1 cellular context compared by ENCODE assay signal in the genomic region with DNA sequence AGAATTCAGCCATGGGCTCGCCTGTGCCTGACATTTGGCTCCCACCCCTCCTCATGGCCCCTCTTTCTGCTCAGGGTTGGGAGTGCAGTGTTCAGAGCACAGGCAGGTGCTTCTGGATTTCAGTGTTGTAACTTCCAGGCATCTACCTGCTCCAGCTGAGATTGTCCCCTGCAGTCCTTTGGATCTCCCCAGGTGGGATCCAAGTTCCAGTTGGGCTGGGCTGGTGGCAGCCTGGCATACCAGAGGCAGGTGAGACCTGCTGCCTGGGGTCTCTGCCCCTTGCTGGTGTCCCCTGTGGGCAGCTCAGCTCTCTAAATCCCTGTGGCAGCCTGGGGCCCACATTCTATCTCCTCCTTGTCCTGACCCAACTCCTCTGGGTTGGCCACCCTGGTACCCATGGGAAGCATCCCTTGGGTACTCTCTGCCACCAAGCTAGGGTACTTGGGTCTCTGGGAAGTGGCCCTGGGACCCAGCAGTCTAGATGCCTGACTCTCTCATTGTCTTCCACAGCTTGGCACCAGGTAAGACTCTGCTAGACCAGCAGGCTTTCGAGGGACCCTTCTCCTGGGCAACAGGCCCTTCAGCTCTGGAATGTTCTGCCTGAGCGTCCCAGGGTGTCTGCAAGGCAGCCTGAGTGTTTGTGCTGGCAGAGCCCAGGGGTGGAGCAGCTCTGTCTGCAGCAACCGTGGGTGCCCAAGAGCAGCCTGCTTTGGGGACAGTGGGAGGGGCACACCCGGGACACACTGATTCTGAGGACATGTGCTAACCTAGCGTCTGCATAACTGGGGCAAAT.
TF ChIP-seq lines count a peak whose summit lies in the region.

No MANE protein-coding gene starts in this region.

TF ChIP-seq in HepG2, 621 proteins besides CTCF, POLR2A, EP300 and RAD21:
- TF ChIP-seq ZNF207 (IDR thresholded peaks at IDR 0.05; ENCODE audit: borderline replicate concordance) (no peak), ZNF775 (CRISPR knock-in tag; IDR thresholded peaks at IDR 0.05; ENCODE audit: borderline replicate concordance) (no peak), MIER3 (CRISPR knock-in tag; IDR thresholded peaks at IDR 0.05; ENCODE audit: borderline replicate concordance) (no peak), SNAPC2 (CRISPR knock-in tag; IDR thresholded peaks at IDR 0.05) (no peak), RXRA (CRISPR knock-in tag; IDR thresholded peaks at IDR 0.05) (peak; percentile 14; the same call in 1 of the 2 replicates), MED8 (CRISPR knock-in tag; IDR thresholded peaks at IDR 0.05; ENCODE audit: insufficient replicate concordance) (no peak)
- TF ChIP-seq, protein P1, sequence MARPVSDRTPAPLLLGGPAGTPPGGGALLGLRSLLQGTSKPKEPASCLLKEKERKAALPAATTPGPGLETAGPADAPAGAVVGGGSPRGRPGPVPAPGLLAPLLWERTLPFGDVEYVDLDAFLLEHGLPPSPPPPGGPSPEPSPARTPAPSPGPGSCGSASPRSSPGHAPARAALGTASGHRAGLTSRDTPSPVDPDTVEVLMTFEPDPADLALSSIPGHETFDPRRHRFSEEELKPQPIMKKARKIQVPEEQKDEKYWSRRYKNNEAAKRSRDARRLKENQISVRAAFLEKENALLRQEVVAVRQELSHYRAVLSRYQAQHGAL (CRISPR knock-in tag; IDR thresholded peaks at IDR 0.05; ENCODE audit: not compliant biosample characterization), result no peak
- TF ChIP-seq, protein P2, sequence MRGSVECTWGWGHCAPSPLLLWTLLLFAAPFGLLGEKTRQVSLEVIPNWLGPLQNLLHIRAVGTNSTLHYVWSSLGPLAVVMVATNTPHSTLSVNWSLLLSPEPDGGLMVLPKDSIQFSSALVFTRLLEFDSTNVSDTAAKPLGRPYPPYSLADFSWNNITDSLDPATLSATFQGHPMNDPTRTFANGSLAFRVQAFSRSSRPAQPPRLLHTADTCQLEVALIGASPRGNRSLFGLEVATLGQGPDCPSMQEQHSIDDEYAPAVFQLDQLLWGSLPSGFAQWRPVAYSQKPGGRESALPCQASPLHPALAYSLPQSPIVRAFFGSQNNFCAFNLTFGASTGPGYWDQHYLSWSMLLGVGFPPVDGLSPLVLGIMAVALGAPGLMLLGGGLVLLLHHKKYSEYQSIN (CRISPR knock-in tag; IDR thresholded peaks at IDR 0.05; ENCODE audit: borderline replicate concordance), result no peak
- TF ChIP-seq, protein P3, sequence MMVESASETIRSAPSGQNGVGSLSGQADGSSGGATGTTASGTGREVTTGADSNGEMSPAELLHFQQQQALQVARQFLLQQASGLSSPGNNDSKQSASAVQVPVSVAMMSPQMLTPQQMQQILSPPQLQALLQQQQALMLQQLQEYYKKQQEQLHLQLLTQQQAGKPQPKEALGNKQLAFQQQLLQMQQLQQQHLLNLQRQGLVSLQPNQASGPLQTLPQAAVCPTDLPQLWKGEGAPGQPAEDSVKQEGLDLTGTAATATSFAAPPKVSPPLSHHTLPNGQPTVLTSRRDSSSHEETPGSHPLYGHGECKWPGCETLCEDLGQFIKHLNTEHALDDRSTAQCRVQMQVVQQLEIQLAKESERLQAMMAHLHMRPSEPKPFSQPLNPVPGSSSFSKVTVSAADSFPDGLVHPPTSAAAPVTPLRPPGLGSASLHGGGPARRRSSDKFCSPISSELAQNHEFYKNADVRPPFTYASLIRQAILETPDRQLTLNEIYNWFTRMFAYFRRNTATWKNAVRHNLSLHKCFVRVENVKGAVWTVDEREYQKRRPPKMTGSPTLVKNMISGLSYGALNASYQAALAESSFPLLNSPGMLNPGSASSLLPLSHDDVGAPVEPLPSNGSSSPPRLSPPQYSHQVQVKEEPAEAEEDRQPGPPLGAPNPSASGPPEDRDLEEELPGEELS (CRISPR knock-in tag; IDR thresholded peaks at IDR 0.05), result no peak
- TF ChIP-seq, protein P4, sequence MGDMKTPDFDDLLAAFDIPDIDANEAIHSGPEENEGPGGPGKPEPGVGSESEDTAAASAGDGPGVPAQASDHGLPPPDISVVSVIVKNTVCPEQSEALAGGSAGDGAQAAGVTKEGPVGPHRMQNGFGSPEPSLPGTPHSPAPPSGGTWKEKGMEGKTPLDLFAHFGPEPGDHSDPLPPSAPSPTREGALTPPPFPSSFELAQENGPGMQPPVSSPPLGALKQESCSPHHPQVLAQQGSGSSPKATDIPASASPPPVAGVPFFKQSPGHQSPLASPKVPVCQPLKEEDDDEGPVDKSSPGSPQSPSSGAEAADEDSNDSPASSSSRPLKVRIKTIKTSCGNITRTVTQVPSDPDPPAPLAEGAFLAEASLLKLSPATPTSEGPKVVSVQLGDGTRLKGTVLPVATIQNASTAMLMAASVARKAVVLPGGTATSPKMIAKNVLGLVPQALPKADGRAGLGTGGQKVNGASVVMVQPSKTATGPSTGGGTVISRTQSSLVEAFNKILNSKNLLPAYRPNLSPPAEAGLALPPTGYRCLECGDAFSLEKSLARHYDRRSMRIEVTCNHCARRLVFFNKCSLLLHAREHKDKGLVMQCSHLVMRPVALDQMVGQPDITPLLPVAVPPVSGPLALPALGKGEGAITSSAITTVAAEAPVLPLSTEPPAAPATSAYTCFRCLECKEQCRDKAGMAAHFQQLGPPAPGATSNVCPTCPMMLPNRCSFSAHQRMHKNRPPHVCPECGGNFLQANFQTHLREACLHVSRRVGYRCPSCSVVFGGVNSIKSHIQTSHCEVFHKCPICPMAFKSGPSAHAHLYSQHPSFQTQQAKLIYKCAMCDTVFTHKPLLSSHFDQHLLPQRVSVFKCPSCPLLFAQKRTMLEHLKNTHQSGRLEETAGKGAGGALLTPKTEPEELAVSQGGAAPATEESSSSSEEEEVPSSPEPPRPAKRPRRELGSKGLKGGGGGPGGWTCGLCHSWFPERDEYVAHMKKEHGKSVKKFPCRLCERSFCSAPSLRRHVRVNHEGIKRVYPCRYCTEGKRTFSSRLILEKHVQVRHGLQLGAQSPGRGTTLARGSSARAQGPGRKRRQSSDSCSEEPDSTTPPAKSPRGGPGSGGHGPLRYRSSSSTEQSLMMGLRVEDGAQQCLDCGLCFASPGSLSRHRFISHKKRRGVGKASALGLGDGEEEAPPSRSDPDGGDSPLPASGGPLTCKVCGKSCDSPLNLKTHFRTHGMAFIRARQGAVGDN (CRISPR knock-in tag; IDR thresholded peaks at IDR 0.05), result peak; percentile 33; the same call in 1 of the 2 replicates
